In genomic region chr11:6498121-6498520, GRCh38 we compare ENCODE assay signal across 18 cellular contexts. TPM values are rescaled to one million over a fixed set of nuclear protein-coding genes. Genes with fewer than 3 reads are reported as not detected.
DNase-seq lines count a peak whose midpoint lies in the region; ATAC-seq and TF ChIP-seq lines count a peak whose summit lies in the region.
"Had no signal": no experiment of that assay in that cellular context is flagged by ENCODE, and none has a peak within 500 bp of the region (broad histone marks: within the 10 kb centered on the region; RNA-seq: fewer than 3 reads in every experiment).

No MANE protein-coding gene starts in this region.

- CTCF ChIA-PET in RWPE1 (lab: Yijun Ruan, JAX) (no interaction called here), SK-N-SH (lab: Yijun Ruan, JAX) (interaction anchor here (1.0 to 5.5 kb wide), 4 partner anchors 8 to 135 kb away, joined by 3 to 29 read pairs (median 6); partner anchors contain the start of gene TIMM10B)

- H3K9me3 ChIP-seq in heart right ventricle (no peaks in the 10 kb centered on the region), SK-N-SH (no peaks in the 10 kb centered on the region)

- in situ Hi-C loops in astrocyte of the spinal cord (cut with HindIII; ENCODE audit: low sequenced_read_pairs) = no loop called here

- WGBS in heart right ventricle, 2 donors = 84 to 87% methylated on average over 7 of the region's 7 CpGs
- WGBS in SK-N-SH (ENCODE audit: low lambda C conversion rate) = 95% methylated on average over 4 of the region's 7 CpGs

- no peaks in the 10 kb centered on the region for H4K20me1 ChIP-seq in SK-N-SH (ENCODE audit: insufficient read depth)

- intact Hi-C loops in heart right ventricle (cut with DNase I) = no loop called here
- intact Hi-C loops in posterior vena cava (cut with DNase I) = no loop called here

- H3K27ac ChIP-seq in heart right ventricle = peak overlapping the region in 3 of 10 donors; percentile 3 to 29 (median 12)
- no peak overlapping the region for H3K27ac ChIP-seq in RWPE1
- no peak overlapping the region for H3K27ac ChIP-seq in SK-N-SH (ENCODE audit: low read depth in 2 of 2, low read length in 1 of 2)
- H3K27ac ChIP-seq: HL-60, VCaP had no signal

- peak in 7 of 8 donors; percentile 23 to 68 (median 56) for ATAC-seq in heart right ventricle
- ATAC-seq: GM12878, K562, T-cell had no signal

- H3K36me3 ChIP-seq in heart right ventricle = peaks cover 0 to 67% (median 11%) of the 10 kb centered on the region in 9 donors
- H3K36me3 ChIP-seq in SK-N-SH (replicated peaks in 1 of 2; ENCODE audit: control insufficient read depth in 1 of 2, insufficient read depth in 2 of 2, low read length in 1 of 2) = peaks cover 7 to 13% of the 10 kb centered on the region in 2 experiments

- TF ChIP-seq CTCF in AG09309 (IDR thresholded peaks at IDR 0.05; ENCODE audit: control insufficient read depth, insufficient read depth, low read depth, low read length, missing control alignments) = no peak
- TF ChIP-seq CTCF in astrocyte of the spinal cord (IDR thresholded peaks at IDR 0.05; ENCODE audit: low read depth, low read length) = no peak
- no peak for TF ChIP-seq CTCF in heart right ventricle (IDR thresholded peaks at IDR 0.05)
- TF ChIP-seq CTCF in RWPE1 (conservative IDR thresholded peaks at IDR 0.05; ENCODE audit: low read depth) = no peak
- no peak for TF ChIP-seq CTCF in SK-N-SH (IDR thresholded peaks at IDR 0.05)

- no peak for TF ChIP-seq EP300 in SK-N-SH (IDR thresholded peaks at IDR 0.05; ENCODE audit: borderline replicate concordance in 1 of 2, low read depth in 1 of 2, low read length in 1 of 2)

- H3K9me2 ChIP-seq in SK-N-SH = no peaks in the 10 kb centered on the region

- DNase-seq in AG09309 (ENCODE audit: low read depth) = peak; percentile 51
- DNase-seq in astrocyte of the spinal cord (ENCODE audit: low read depth, low spot score) = peak; percentile 42
- DNase-seq in heart right ventricle = no peak
- peak; percentile 84 for DNase-seq in posterior vena cava (ENCODE audit: low spot score)
- no peak for DNase-seq in GF-D8 (lab: John Stamatoyannopoulos, UW)
- no peak for DNase-seq in RWPE1 (ENCODE audit: low spot score)
- no peak for DNase-seq in SK-N-SH
- DNase-seq in activated CD4-positive, alpha-beta T cell treated with anti-CD3 and anti-CD28 coated beads, Interleukin-2, amount 50 U/mL, for 48 hours = no peak
- DNase-seq: activated CD8-positive, alpha-beta memory T cell treated with anti-CD3 and anti-CD28 coated beads for 24 hours; COR-L47; kidney; NCI-H1105 treated with DMSO at 0.1 percent for 48 hours; small intestine; T-cell had no signal

- H3K27me3 ChIP-seq in heart right ventricle (no peaks in the 10 kb centered on the region), SK-N-SH (ENCODE audit: insufficient read depth) (no peaks in the 10 kb centered on the region)

- no peak overlapping the region for H2AFZ ChIP-seq in SK-N-SH (ENCODE audit: low read depth)

- H3K9ac ChIP-seq in SK-N-SH = no peak overlapping the region

- no peak for TF ChIP-seq RAD21 in SK-N-SH (IDR thresholded peaks at IDR 0.05; ENCODE audit: low read length)

- H3K4me2 ChIP-seq in SK-N-SH = no peak overlapping the region

- no peaks in the 10 kb centered on the region for H3F3A ChIP-seq in SK-N-SH (replicated peaks; ENCODE audit: insufficient read depth)

- H3K4me3 ChIP-seq in AG09309 (ENCODE audit: control insufficient read depth, low read depth, low read length) (no peak overlapping the region), astrocyte of the spinal cord (ENCODE audit: low read depth, low read length) (no peak overlapping the region), heart right ventricle (no peak overlapping the region), SK-N-SH (ENCODE audit: low read depth in 2 of 2, low read length in 1 of 2) (no peak overlapping the region)
- H3K4me3 ChIP-seq: GM12878, K562 had no signal

- H3K4me1 ChIP-seq in heart right ventricle = peaks cover 0 to 20% (median 8%) of the 10 kb centered on the region in 9 donors
- H3K4me1 ChIP-seq in SK-N-SH (ENCODE audit: control insufficient read depth in 1 of 2, insufficient read depth in 2 of 2, low read depth in 1 of 2, low read length in 1 of 2) = no peaks in the 10 kb centered on the region

- POLR2A ChIA-PET in RWPE1 (lab: Yijun Ruan, JAX; ENCODE audit: low non-redundant PET) = no interaction called here
- POLR2A ChIA-PET in SK-N-SH (lab: Yijun Ruan, JAX) = interaction anchor here (1.8 kb wide), 1 partner anchor 16 kb away, joined by 4 read pairs; the partner anchor contains the start of genes ARFIP2 and TIMM10B

- H3K79me2 ChIP-seq in SK-N-SH (ENCODE audit: insufficient read depth) = no peaks in the 10 kb centered on the region

TF ChIP-seq in SK-N-SH, 30 proteins besides CTCF, POLR2A, EP300 and RAD21 (continues in another document):
- TF ChIP-seq RCOR1 (IDR thresholded peaks at IDR 0.05; ENCODE audit: low read length) (no peak), FOXJ3 (CRISPR knock-in tag; IDR thresholded peaks at IDR 0.05) (no peak), NRF1 (IDR thresholded peaks at IDR 0.05; ENCODE audit: low read depth, low read length) (no peak), EZH2phosphoT487 (IDR thresholded peaks at IDR 0.05; ENCODE audit: borderline replicate concordance, low read depth) (no peak), FOSL2 (IDR thresholded peaks at IDR 0.05; ENCODE audit: borderline replicate concordance, low read depth) (no peak), GATA2 (CRISPR knock-in tag; IDR thresholded peaks at IDR 0.05) (no peak), POLR2AphosphoS5 (IDR thresholded peaks at IDR 0.05; ENCODE audit: low read depth, low read length) (no peak), GABPA (IDR thresholded peaks at IDR 0.05; ENCODE audit: low read depth) (no peak), NFIC (IDR thresholded peaks at IDR 0.05; ENCODE audit: borderline replicate concordance) (no peak), REST (IDR thresholded peaks at IDR 0.05; ENCODE audit: low read depth, low read length) (no peak), TCF12 (IDR thresholded peaks at IDR 0.05) (no peak), FOXM1 (IDR thresholded peaks at IDR 0.05; ENCODE audit: low read depth) (no peak), TAF1 (IDR thresholded peaks at IDR 0.05; ENCODE audit: borderline replicate concordance, low read depth, low read length) (no peak)

RNA-seq across cellular contexts. Expression of gene DNHD1, which starts 1.0 kb away (rescaled TPM):
- total RNA-seq in heart right ventricle = 1 to 10 TPM; 3.4 to 7.8 (median 6.5) TPM
- 10 to 100 TPM in 1 of 2 donors, 1 to 10 TPM in 1; 1.7 to 13.8 TPM for polyA plus RNA-seq in heart right ventricle
- total RNA-seq in posterior vena cava = 10 to 100 TPM in 1 of 2 donors, 1 to 10 TPM in 1; 9.3 to 10.3 TPM
- 5.3 and 7.6 TPM in 2 replicates for polyA plus RNA-seq in SK-N-SH (2012; rRNA removed)
- polyA plus RNA-seq in SK-N-SH (2012; cell fraction: cytosol; rRNA removed) = 1.3 and 1.8 TPM in 2 replicates
- polyA plus RNA-seq in SK-N-SH (2012; cell fraction: nucleus; rRNA removed) = 47.4 and 50.7 TPM in 2 replicates

RNA-seq across cellular contexts. Expression of gene TIMM10B, which starts 16.8 kb away (rescaled TPM):
- total RNA-seq in heart right ventricle (10 to 100 TPM; 13.8 to 21.6 (median 17.5) TPM), posterior vena cava (10 to 100 TPM; 33.6 to 34.9 TPM)
- polyA plus RNA-seq in heart right ventricle (10 to 100 TPM; 10.0 to 16.3 TPM), SK-N-SH (2012; rRNA removed) (26.2 and 33.1 TPM in 2 replicates)
- 27.9 and 29.1 TPM in 2 replicates for polyA plus RNA-seq in SK-N-SH (2012; cell fraction: cytosol; rRNA removed)
- polyA plus RNA-seq in SK-N-SH (2012; cell fraction: nucleus; rRNA removed) = 33.7 and 42.6 TPM in 2 replicates

RNA-seq across cellular contexts. Expression of gene ARFIP2, which starts 17.0 kb away (rescaled TPM):
- total RNA-seq in heart right ventricle (10 to 100 TPM; 12.4 to 23.0 (median 14.8) TPM), posterior vena cava (10 to 100 TPM; 27.4 to 29.2 TPM)
- polyA plus RNA-seq in heart right ventricle (10 to 100 TPM; 16.2 to 36.8 TPM), SK-N-SH (2012; rRNA removed) (128 and 162 TPM in 2 replicates)
- 77.6 and 102 TPM in 2 replicates for polyA plus RNA-seq in SK-N-SH (2012; cell fraction: cytosol; rRNA removed)
- polyA plus RNA-seq in SK-N-SH (2012; cell fraction: nucleus; rRNA removed) = 270 and 389 TPM in 2 replicates

RNA-seq across cellular contexts. Expression of gene TRIM3, which starts 24.4 kb away (rescaled TPM):
- total RNA-seq in heart right ventricle (10 to 100 TPM in 3 of 10 donors, 1 to 10 TPM in 7; 6.3 to 12.7 (median 8.7) TPM), posterior vena cava (10 to 100 TPM; 22.0 to 23.2 TPM)
- polyA plus RNA-seq in heart right ventricle (10 to 100 TPM; 14.5 to 14.6 TPM), SK-N-SH (2012; rRNA removed) (22.8 and 26.6 TPM in 2 replicates)
- 6.0 and 10.2 TPM in 2 replicates for polyA plus RNA-seq in SK-N-SH (2012; cell fraction: cytosol; rRNA removed)
- polyA plus RNA-seq in SK-N-SH (2012; cell fraction: nucleus; rRNA removed) = 136 and 151 TPM in 2 replicates

RNA-seq across cellular contexts. Expression of gene HPX, which starts 57.3 kb away (rescaled TPM):
- total RNA-seq in heart right ventricle (under 1 TPM in 5 of 10 donors, not detected in 5; 0.33 to 0.55 (median 0.40) TPM), posterior vena cava (1 to 10 TPM; 1.2 to 1.7 TPM)
- polyA plus RNA-seq in heart right ventricle (under 1 TPM; 0.22 to 0.73 TPM), SK-N-SH (2012; rRNA removed) (1.8 and 2.3 TPM in 2 replicates)
- polyA plus RNA-seq in SK-N-SH (2012; cell fraction: cytosol; rRNA removed) = 0.24 and 0.34 TPM in 2 replicates
- polyA plus RNA-seq in SK-N-SH (2012; cell fraction: nucleus; rRNA removed) = 21.2 and 22.4 TPM in 2 replicates

Comparison
In these comparisons a context has a peak if more than half of its experiments do, and no peak if none do; other contexts are left out.
1. DNase-seq: peak in AG09309 (single experiment), astrocyte of the spinal cord (single experiment) and posterior vena cava (single experiment); none in heart right ventricle (0 of 2), GF-D8 (single experiment), RWPE1 (single experiment), SK-N-SH (single experiment) and activated CD4-positive, alpha-beta T cell treated with anti-CD3 and anti-CD28 coated beads, Interleukin-2, amount 50 U/mL, for 48 hours (0 of 2).